ENCODE assay signal across 1 cellular context in the genomic region with DNA sequence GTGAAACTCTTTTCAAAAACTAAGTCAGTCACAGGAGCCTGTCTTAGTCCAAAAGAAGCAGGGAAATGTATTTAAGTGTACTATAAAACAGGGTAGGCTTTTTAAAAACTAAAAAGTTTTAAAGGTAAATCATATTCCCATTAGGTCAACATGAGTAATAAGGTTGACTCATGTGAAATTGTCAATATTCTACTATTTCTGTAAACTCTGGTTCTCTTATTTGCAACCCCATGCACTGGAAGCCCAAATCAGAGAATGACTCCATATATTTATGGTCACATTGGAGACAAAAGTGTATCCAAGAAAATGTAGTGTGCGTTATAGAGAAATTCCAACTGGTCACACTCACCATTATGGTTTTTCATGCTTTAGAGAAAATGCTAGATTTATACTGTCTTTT.
TF ChIP-seq lines count a peak whose summit lies in the region.

No MANE protein-coding gene starts in this region.

TF ChIP-seq in IMR-90, 13 proteins besides CTCF, POLR2A, EP300 and RAD21 (continued from another document):
- TF ChIP-seq, protein P1, sequence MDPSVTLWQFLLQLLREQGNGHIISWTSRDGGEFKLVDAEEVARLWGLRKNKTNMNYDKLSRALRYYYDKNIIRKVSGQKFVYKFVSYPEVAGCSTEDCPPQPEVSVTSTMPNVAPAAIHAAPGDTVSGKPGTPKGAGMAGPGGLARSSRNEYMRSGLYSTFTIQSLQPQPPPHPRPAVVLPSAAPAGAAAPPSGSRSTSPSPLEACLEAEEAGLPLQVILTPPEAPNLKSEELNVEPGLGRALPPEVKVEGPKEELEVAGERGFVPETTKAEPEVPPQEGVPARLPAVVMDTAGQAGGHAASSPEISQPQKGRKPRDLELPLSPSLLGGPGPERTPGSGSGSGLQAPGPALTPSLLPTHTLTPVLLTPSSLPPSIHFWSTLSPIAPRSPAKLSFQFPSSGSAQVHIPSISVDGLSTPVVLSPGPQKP (IDR thresholded peaks at IDR 0.05; ENCODE audit: borderline replicate concordance, low read depth, low read length): no peak
- TF ChIP-seq CHD1 (IDR thresholded peaks at IDR 0.05; ENCODE audit: low read depth, low read length): no peak
- TF ChIP-seq RCOR1 (IDR thresholded peaks at IDR 0.05; ENCODE audit: insufficient replicate concordance, low read length): no peak
- no peak for TF ChIP-seq FOS (IDR thresholded peaks at IDR 0.05; ENCODE audit: low read depth, low read length)
- TF ChIP-seq NFE2L2 (IDR thresholded peaks at IDR 0.05; ENCODE audit: low read depth, low read length): no peak
- TF ChIP-seq MAZ (IDR thresholded peaks at IDR 0.05; ENCODE audit: borderline replicate concordance, low read depth, low read length): no peak
